In genomic region chr17:16474012-16474725, GRCh38 we compare ENCODE assay signal across 18 cellular contexts. TPM values are rescaled to one million over a fixed set of nuclear protein-coding genes. Genes with fewer than 3 reads are reported as not detected.
DNase-seq lines count a peak whose midpoint lies in the region; ATAC-seq, FAIRE-seq and TF ChIP-seq lines count a peak whose summit lies in the region.
"Had no signal": no experiment of that assay in that cellular context is flagged by ENCODE, and none has a peak within 500 bp of the region (broad histone marks: within the 10 kb centered on the region; RNA-seq: fewer than 3 reads in every experiment).

No MANE protein-coding gene starts in this region.

- no peaks in the 10 kb centered on the region for H3K9me3 ChIP-seq in HepG2 (ENCODE audit: low read length)
- H3K9me3 ChIP-seq in right lobe of liver = no peaks in the 10 kb centered on the region
- H3K9me3 ChIP-seq in right atrium auricular region = no peaks in the 10 kb centered on the region
- H3K9me3 ChIP-seq: A549 had no signal

- no peaks in the 10 kb centered on the region for H3K79me2 ChIP-seq in HepG2 (ENCODE audit: insufficient read depth, low read length)

- TF ChIP-seq POLR2A in HepG2 (IDR thresholded peaks at IDR 0.05; ENCODE audit: insufficient read depth in 1 of 2, low read depth in 2 of 2, low read length in 2 of 2) (no peak), right lobe of liver (IDR thresholded peaks at IDR 0.05) (no peak)

- H3K9ac ChIP-seq in HepG2 (ENCODE audit: insufficient read depth, low read depth, low read length) = no peak overlapping the region

- H3K27ac Mint-ChIP-seq in brain = peak overlapping the region in 3 of 5 experiments; percentile 37 to 74 (median 48)
- H3K27ac Mint-ChIP-seq in nephron = peak overlapping the region; percentile 22 to 50 (median 33)

- ATAC-seq in HepG2 = peak; percentile 24; the same call in 1 of the 3 replicates
- ATAC-seq in right lobe of liver = no peak
- ATAC-seq in GM18868 (IDR thresholded peaks at IDR 0.05; ENCODE audit: unreplicated experiment) = no peak
- no peak for ATAC-seq in left cardiac atrium
- no peak for ATAC-seq in GM21381 (IDR thresholded peaks at IDR 0.05; ENCODE audit: unreplicated experiment)
- ATAC-seq: A549 had no signal

- no peak overlapping the region for H3K4me3 ChIP-seq in HepG2 (replicated peaks in 1 of 3; ENCODE audit: insufficient read depth in 1 of 3, low read depth in 2 of 3, low read length in 3 of 3)
- H3K4me3 ChIP-seq in right lobe of liver = no peak overlapping the region
- H3K4me3 ChIP-seq in right atrium auricular region = no peak overlapping the region
- H3K4me3 ChIP-seq: A549 had no signal

- H3K27me3 Mint-ChIP-seq in brain (no peaks in the 10 kb centered on the region), nephron (ENCODE audit: low read depth) (no peaks in the 10 kb centered on the region)

- intact Hi-C loops in HepG2 (cut with micrococcal nuclease; ENCODE audit: unreplicated experiment) = no loop called here
- intact Hi-C loops in right lobe of liver (cut with DNase I) = no loop called here
- intact Hi-C loops in left cardiac atrium (cut with DNase I) = no loop called here

- no peak for TF ChIP-seq RAD21 in HepG2 (CRISPR knock-in tag; IDR thresholded peaks at IDR 0.05)

- H3K4me1 ChIP-seq in HepG2 (ENCODE audit: insufficient read depth, low read length) = peaks cover 23% of the 10 kb centered on the region
- H3K4me1 ChIP-seq in right lobe of liver = no peaks in the 10 kb centered on the region
- peaks cover 0 to 17% of the 10 kb centered on the region in 2 donors for H3K4me1 ChIP-seq in right atrium auricular region

- H3K36me3 ChIP-seq in HepG2 (replicated peaks in 1 of 2; ENCODE audit: control insufficient read depth in 1 of 2, insufficient read depth in 2 of 2, low read length in 2 of 2) (no peaks in the 10 kb centered on the region), right lobe of liver (no peaks in the 10 kb centered on the region), right atrium auricular region (no peaks in the 10 kb centered on the region)

- no peak overlapping the region for H3K4me2 ChIP-seq in HepG2 (ENCODE audit: low read depth, low read length)
- H3K4me2 ChIP-seq: A549 had no signal

- peaks cover 12% of the 10 kb centered on the region for H3K36me3 Mint-ChIP-seq in brain
- no peaks in the 10 kb centered on the region for H3K36me3 Mint-ChIP-seq in nephron (ENCODE audit: low read depth)

- no peak overlapping the region for H3K27ac ChIP-seq in HepG2 (ENCODE audit: extremely low read length, insufficient read depth, low read length)
- no peak overlapping the region for H3K27ac ChIP-seq in right lobe of liver
- no peak overlapping the region for H3K27ac ChIP-seq in right atrium auricular region
- H3K27ac ChIP-seq: A549, RWPE1 had no signal

- H2AFZ ChIP-seq in HepG2 (ENCODE audit: low read length) = no peak overlapping the region

- no peak for TF ChIP-seq EP300 in HepG2 (IDR thresholded peaks at IDR 0.05; ENCODE audit: low read depth in 2 of 2, low read length in 2 of 2)
- no peak for TF ChIP-seq EP300 in HepG2 (CRISPR knock-in tag; IDR thresholded peaks at IDR 0.05; ENCODE audit: borderline replicate concordance)

- POLR2A ChIA-PET in HepG2 (lab: Yijun Ruan, JAX) = no interaction called here

- no peak for TF ChIP-seq CTCF in HepG2 (CRISPR knock-in tag; IDR thresholded peaks at IDR 0.05)
- TF ChIP-seq CTCF in right lobe of liver (IDR thresholded peaks at IDR 0.05) = no peak
- no peak for TF ChIP-seq CTCF in brain (conservative IDR thresholded peaks at IDR 0.05)
- no peak for TF ChIP-seq CTCF in nephron (IDR thresholded peaks at IDR 0.05; ENCODE audit: unreplicated experiment in 3 of 3)
- TF ChIP-seq CTCF in right atrium auricular region (IDR thresholded peaks at IDR 0.05) = no peak

- H3K27me3 ChIP-seq in HepG2 (ENCODE audit: control insufficient read depth in 1 of 2, insufficient read depth in 2 of 2, low read length in 2 of 2) (peaks cover 5 to 38% of the 10 kb centered on the region in 2 experiments), right lobe of liver (no peaks in the 10 kb centered on the region), right atrium auricular region (no peaks in the 10 kb centered on the region)

- no peaks in the 10 kb centered on the region for H3K9me3 Mint-ChIP-seq in brain
- no peaks in the 10 kb centered on the region for H3K9me3 Mint-ChIP-seq in nephron

- no peak for FAIRE-seq in HepG2 (lab: Jason Lieb, UNC)
- FAIRE-seq: A549, H54 had no signal

- no TSS peak for BruUV-seq in HepG2 (replicated peaks; lab: Mats Ljungman, UMichigan)

- in situ Hi-C loops in HepG2 (cut with HindIII; ENCODE audit: extremely low pct_ligation_motif_present, low pct_unique_long_range_greater_than_20kb) = no loop called here

- no peak for DNase-seq in HepG2 (ENCODE audit: low spot score)
- DNase-seq in right lobe of liver = no peak
- DNase-seq in right atrium auricular region (ENCODE audit: low spot score) = no peak
- DNase-seq in left cardiac atrium = no peak
- DNase-seq: AML-193, Calu3, GF-D8, NCI-H1417, NCI-H2029 treated with DMSO at 0.1 percent for 48 hours, NCI-H526, OCI-M1 had no signal

- H4K20me1 ChIP-seq in HepG2 (ENCODE audit: insufficient read depth, low read length) = no peaks in the 10 kb centered on the region; the same call in 1 of the 2 replicates

- 49% methylated on average over 13 of the region's 13 CpGs for WGBS in HepG2 (ENCODE audit: low lambda C conversion rate)
- 79% methylated on average over 10 of the region's 13 CpGs for WGBS in right lobe of liver (ENCODE audit: insufficient coverage, low coverage, low lambda C conversion rate, missing lambda C conversion rate)

- H3K4me3 Mint-ChIP-seq in brain (no peak overlapping the region), nephron (no peak overlapping the region)

- H3K4me1 Mint-ChIP-seq in brain (peaks cover 61% of the 10 kb centered on the region), nephron (peaks cover 61% of the 10 kb centered on the region)

- CTCF ChIA-PET in HepG2 (lab: Yijun Ruan, JAX; ENCODE audit: low intra/inter-chr PET ratio, low total read pairs) = no interaction called here

TF ChIP-seq in HepG2, 621 proteins besides CTCF, POLR2A, EP300 and RAD21 (continues in another document):
- TF ChIP-seq HOXA3 (CRISPR knock-in tag; IDR thresholded peaks at IDR 0.05) = no peak

RNA-seq across cellular contexts. Expression of gene LRRC75A, which starts 17.8 kb away (rescaled TPM):
- total RNA-seq in HepG2 (2016; rRNA removed; fragmentation: Illumina TruSeq; extraction: Trizol) (0.06 TPM in 1 of 2 replicates, not detected in the other), right lobe of liver (under 1 TPM; 0.12 to 0.62 (median 0.22) TPM), right atrium auricular region (1 to 10 TPM in 1 of 2 donors, under 1 TPM in 1; 0.93 to 2.6 TPM), left cardiac atrium (under 1 TPM; 0.60 to 0.91 TPM)
- not detected in 2 replicates for total RNA-seq in HepG2 (2016; cell fraction: cytosol; rRNA removed; fragmentation: Illumina TruSeq; extraction: Trizol; ENCODE audit: low read depth)
- total RNA-seq in HepG2 (2016; cell fraction: insoluble cytoplasmic fraction; rRNA removed; fragmentation: Illumina TruSeq; extraction: Trizol) = 0.10 TPM in 1 of 2 replicates, not detected in the other
- total RNA-seq in HepG2 (2016; cell fraction: membrane; rRNA removed; fragmentation: Illumina TruSeq; extraction: Trizol) = 0.15 and 0.21 TPM in 2 replicates
- total RNA-seq in HepG2 (2016; cell fraction: nucleus; rRNA removed; fragmentation: Illumina TruSeq; extraction: Trizol) = not detected in 2 replicates
- polyA plus RNA-seq in HepG2 (2011; rRNA removed) (0.03 and 0.18 TPM in 2 replicates), brain (ENCODE audit: insufficient read depth, low read depth, low replicate concordance) (38.0 TPM)
- polyA plus RNA-seq in HepG2 (2011; cell fraction: cytosol; rRNA removed) = 0.04 and 0.06 TPM in 2 replicates
- polyA plus RNA-seq in HepG2 (2011; cell fraction: nucleus; rRNA removed) = 0.10 and 0.12 TPM in 2 replicates
- 0.64 and 0.87 TPM in 2 replicates for polyA plus RNA-seq in HepG2 (2012)
- not detected in 2 replicates for polyA plus RNA-seq in HepG2 (2016; cell fraction: cytosol; fragmentation: Illumina TruSeq; extraction: Trizol; ENCODE audit: low read depth)
- not detected in 2 replicates for polyA plus RNA-seq in HepG2 (2016; cell fraction: insoluble cytoplasmic fraction; fragmentation: Illumina TruSeq; extraction: Trizol; ENCODE audit: low read depth)
- 0.08 TPM in 1 of 2 replicates, not detected in the other for polyA plus RNA-seq in HepG2 (2016; cell fraction: membrane; fragmentation: Illumina TruSeq; extraction: Trizol; ENCODE audit: low read depth)
- not detected in 2 replicates for polyA plus RNA-seq in HepG2 (2016; cell fraction: nucleus; fragmentation: Illumina TruSeq; extraction: Trizol; ENCODE audit: insufficient read depth, low read depth)
- polyA minus RNA-seq in HepG2 (2011; rRNA and poly(A)+ RNA removed; ENCODE audit: low replicate concordance) = 1.6 TPM in 1 of 2 replicates, not detected in the other
- polyA minus RNA-seq in HepG2 (2011; cell fraction: cytosol; rRNA and poly(A)+ RNA removed) = not detected in 2 replicates
- polyA minus RNA-seq in HepG2 (2011; cell fraction: nucleus; rRNA and poly(A)+ RNA removed) = 0.25 TPM in 1 of 2 replicates, not detected in the other

RNA-seq across cellular contexts. Expression of gene TRPV2, which starts 58.8 kb away (rescaled TPM):
- total RNA-seq in HepG2 (2016; rRNA removed; fragmentation: Illumina TruSeq; extraction: Trizol) = 7.3 and 13.6 TPM in 2 replicates
- total RNA-seq in HepG2 (2016; cell fraction: cytosol; rRNA removed; fragmentation: Illumina TruSeq; extraction: Trizol; ENCODE audit: low read depth) = 3.5 and 3.8 TPM in 2 replicates
- 6.3 and 14.4 TPM in 2 replicates for total RNA-seq in HepG2 (2016; cell fraction: insoluble cytoplasmic fraction; rRNA removed; fragmentation: Illumina TruSeq; extraction: Trizol)
- 3.2 and 4.6 TPM in 2 replicates for total RNA-seq in HepG2 (2016; cell fraction: membrane; rRNA removed; fragmentation: Illumina TruSeq; extraction: Trizol)
- 9.6 and 14.3 TPM in 2 replicates for total RNA-seq in HepG2 (2016; cell fraction: nucleus; rRNA removed; fragmentation: Illumina TruSeq; extraction: Trizol)
- 21.3 and 37.6 TPM in 2 replicates for polyA plus RNA-seq in HepG2 (2011; rRNA removed)
- polyA plus RNA-seq in HepG2 (2011; cell fraction: cytosol; rRNA removed) = 20.1 and 21.2 TPM in 2 replicates
- 40.8 and 61.1 TPM in 2 replicates for polyA plus RNA-seq in HepG2 (2011; cell fraction: nucleus; rRNA removed)
- polyA plus RNA-seq in HepG2 (2012) = 26.6 and 37.4 TPM in 2 replicates
- 2.0 and 2.3 TPM in 2 replicates for polyA plus RNA-seq in HepG2 (2016; cell fraction: cytosol; fragmentation: Illumina TruSeq; extraction: Trizol; ENCODE audit: low read depth)
- 3.6 and 5.9 TPM in 2 replicates for polyA plus RNA-seq in HepG2 (2016; cell fraction: insoluble cytoplasmic fraction; fragmentation: Illumina TruSeq; extraction: Trizol; ENCODE audit: low read depth)
- polyA plus RNA-seq in HepG2 (2016; cell fraction: membrane; fragmentation: Illumina TruSeq; extraction: Trizol; ENCODE audit: low read depth) = 2.2 and 2.8 TPM in 2 replicates
- 14.9 and 19.2 TPM in 2 replicates for polyA plus RNA-seq in HepG2 (2016; cell fraction: nucleus; fragmentation: Illumina TruSeq; extraction: Trizol; ENCODE audit: insufficient read depth, low read depth)
- polyA minus RNA-seq in HepG2 (2011; rRNA and poly(A)+ RNA removed; ENCODE audit: low replicate concordance) = 1.4 and 45.5 TPM in 2 replicates
- 24.7 and 31.6 TPM in 2 replicates for polyA minus RNA-seq in HepG2 (2011; cell fraction: cytosol; rRNA and poly(A)+ RNA removed)
- 11.8 and 18.9 TPM in 2 replicates for polyA minus RNA-seq in HepG2 (2011; cell fraction: nucleus; rRNA and poly(A)+ RNA removed)
- 1 to 10 TPM; 3.3 to 8.2 (median 4.8) TPM for total RNA-seq in right lobe of liver
- 7.8 TPM for polyA plus RNA-seq in brain (ENCODE audit: insufficient read depth, low read depth, low replicate concordance)
- 10 to 100 TPM in 1 of 2 donors, 1 to 10 TPM in 1; 6.7 to 15.0 TPM for total RNA-seq in right atrium auricular region
- 10 to 100 TPM; 14.3 to 21.1 TPM for total RNA-seq in left cardiac atrium
